Comparison of ENCODE assay signal across 8 cellular contexts in the genomic region with DNA sequence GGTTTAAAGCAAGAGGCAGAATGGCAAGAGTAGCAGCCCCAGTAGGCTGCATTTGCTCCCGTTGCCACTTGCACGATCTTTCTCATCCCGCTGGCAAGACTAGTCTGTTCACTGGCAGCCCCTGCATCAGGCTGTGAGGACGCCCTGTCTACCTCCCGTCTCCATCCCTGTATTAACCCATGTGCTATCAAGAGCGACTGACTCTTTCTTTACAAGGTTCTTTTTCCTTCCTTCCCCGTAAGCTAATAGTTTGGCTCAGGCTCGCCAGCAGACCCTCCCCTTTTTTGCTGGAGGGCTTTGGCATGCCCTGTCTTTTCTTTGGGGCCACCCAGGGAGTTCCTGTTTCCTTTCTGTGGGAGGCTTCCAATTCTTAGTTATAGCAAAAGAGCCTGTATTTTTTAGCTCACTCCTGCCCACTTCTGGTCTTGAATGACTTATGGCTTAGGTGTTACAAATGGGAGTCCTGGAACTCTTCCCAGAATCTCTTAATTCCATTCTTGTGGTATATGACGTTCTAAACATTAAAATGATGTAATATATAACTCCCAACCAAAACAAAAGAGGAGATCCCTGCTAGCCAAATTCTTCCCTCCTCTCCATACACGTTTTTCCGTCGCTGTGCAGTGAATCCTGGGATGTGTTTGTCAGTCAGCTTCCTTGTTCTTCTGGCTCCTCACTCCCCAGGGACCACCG.
A peak's percentile ranks its signal among the peaks of the same experiment; 100 is the strongest.
DNase-seq lines count a peak whose midpoint lies in the region; ATAC-seq, FAIRE-seq and TF ChIP-seq lines count a peak whose summit lies in the region.

No MANE protein-coding gene starts in this region.

- DNase-seq in CD4-positive, alpha-beta T cell, result no peak
- DNase-seq in KBM-7 (peak; percentile 70), activated B cell treated with CpG ODN at 0.5 μM for 24 hours (no peak), small intestine (no peak), NCI-H774 (lab: John Stamatoyannopoulos, UW) (no peak), SHP77 (lab: John Stamatoyannopoulos, UW) (no peak)

- H3K4me3 Mint-ChIP-seq in CD4-positive, alpha-beta T cell, result peak overlapping the region; percentile 87
- H3K4me3 Mint-ChIP-seq in activated B cell treated with CpG ODN at 0.5 μM for 24 hours, result peak overlapping the region; percentile 91

- in situ Hi-C loops in KBM-7 (cut with MboI; ENCODE audit: low pct_unique_long_range_greater_than_20kb, low sequenced_read_pairs), result loop anchor here (10.0 to 25.0 kb wide), 2 partner anchors 264 to 667 kb away; no protein-coding TSS in a partner anchor

- H3K27ac ChIP-seq in CD4-positive, alpha-beta T cell (ENCODE audit: low read depth, low read length), result peak overlapping the region; percentile 97
- peak overlapping the region in 3 of 4 donors; percentile 64 to 73 (median 73) for H3K27ac ChIP-seq in gastroesophageal sphincter
- peak overlapping the region; percentile 12 to 93 for H3K27ac ChIP-seq in small intestine (ENCODE audit: low read depth in 1 of 2, low read length in 1 of 2)

- no peak for ATAC-seq in CD4-positive, alpha-beta T cell (ENCODE audit: poor library complexity)
- ATAC-seq in activated B cell treated with CpG ODN at 0.5 μM for 24 hours (ENCODE audit: low read depth) (no peak), gastroesophageal sphincter (no peak), GM21717 (IDR thresholded peaks at IDR 0.05; ENCODE audit: unreplicated experiment) (no peak)

- 18 to 25% methylated on average over 10 to 11 of the region's 13 CpGs for WGBS in gastroesophageal sphincter (ENCODE audit: low coverage in 1 of 2), 2 donors
- 43 to 83% (median 76%) methylated on average over 13 of the region's 13 CpGs for WGBS in small intestine, 3 donors

- no peaks in the 10 kb centered on the region for H3K27me3 ChIP-seq in CD4-positive, alpha-beta T cell (ENCODE audit: control insufficient read depth, insufficient read depth, low read length)
- H3K27me3 ChIP-seq in gastroesophageal sphincter (no peaks in the 10 kb centered on the region), small intestine (ENCODE audit: control insufficient read depth in 2 of 2, insufficient read depth in 2 of 2, low read length in 2 of 2) (no peaks in the 10 kb centered on the region)

- peaks cover 2% of the 10 kb centered on the region for H3K9me3 Mint-ChIP-seq in CD4-positive, alpha-beta T cell
- H3K9me3 Mint-ChIP-seq in activated B cell treated with CpG ODN at 0.5 μM for 24 hours, result no peaks in the 10 kb centered on the region

- peaks cover 0 to 83% (median 23%) of the 10 kb centered on the region in 3 donors for H3K4me1 ChIP-seq in gastroesophageal sphincter
- H3K4me1 ChIP-seq in small intestine (ENCODE audit: control insufficient read depth in 2 of 2, insufficient read depth in 1 of 2, low read depth in 1 of 2, low read length in 1 of 2), result peaks cover 4 to 7% of the 10 kb centered on the region in 2 donors

- FAIRE-seq in small intestine (lab: Jason Lieb, UNC), result no peak

- TF ChIP-seq POLR2A in gastroesophageal sphincter (IDR thresholded peaks at IDR 0.05), result no peak

- peaks cover 89% of the 10 kb centered on the region for H3K4me1 Mint-ChIP-seq in CD4-positive, alpha-beta T cell (ENCODE audit: low read depth)
- peaks cover 55% of the 10 kb centered on the region for H3K4me1 Mint-ChIP-seq in activated B cell treated with CpG ODN at 0.5 μM for 24 hours

- peak overlapping the region in 1 of 2 donors; percentile 12 for H3K4me3 ChIP-seq in gastroesophageal sphincter
- no peak overlapping the region for H3K4me3 ChIP-seq in small intestine (ENCODE audit: low read depth in 1 of 2, low read length in 2 of 2)

- no peaks in the 10 kb centered on the region for H3K9me3 ChIP-seq in CD4-positive, alpha-beta T cell (ENCODE audit: control insufficient read depth, low read length)
- H3K9me3 ChIP-seq in gastroesophageal sphincter (no peaks in the 10 kb centered on the region), small intestine (ENCODE audit: control insufficient read depth, low read depth) (no peaks in the 10 kb centered on the region)

- H3K36me3 Mint-ChIP-seq in CD4-positive, alpha-beta T cell (ENCODE audit: low read depth), result peaks cover 89% of the 10 kb centered on the region
- no peaks in the 10 kb centered on the region for H3K36me3 Mint-ChIP-seq in activated B cell treated with CpG ODN at 0.5 μM for 24 hours (ENCODE audit: low read depth)

- no peak for TF ChIP-seq EP300 in gastroesophageal sphincter (IDR thresholded peaks at IDR 0.05)

- H3K27me3 Mint-ChIP-seq in CD4-positive, alpha-beta T cell, result no peaks in the 10 kb centered on the region
- no peaks in the 10 kb centered on the region for H3K27me3 Mint-ChIP-seq in activated B cell treated with CpG ODN at 0.5 μM for 24 hours

- TF ChIP-seq CTCF in CD4-positive, alpha-beta T cell (IDR thresholded peaks at IDR 0.05), result no peak
- TF ChIP-seq CTCF in activated B cell treated with CpG ODN at 0.5 μM for 24 hours (IDR thresholded peaks at IDR 0.05) (no peak), gastroesophageal sphincter (IDR thresholded peaks at IDR 0.05) (peak in 1 of 4 experiments; percentile 12)

- H3K36me3 ChIP-seq in gastroesophageal sphincter (no peaks in the 10 kb centered on the region), small intestine (ENCODE audit: control insufficient read depth in 2 of 2, insufficient read depth in 2 of 2, low read length in 2 of 2) (no peaks in the 10 kb centered on the region)

- H3K27ac Mint-ChIP-seq in CD4-positive, alpha-beta T cell, result peak overlapping the region; percentile 84
- H3K27ac Mint-ChIP-seq in activated B cell treated with CpG ODN at 0.5 μM for 24 hours, result peak overlapping the region; percentile 93

- POLR2A ChIA-PET in CD4-positive, alpha-beta T cell (lab: Charles Lee), result interaction anchor here (0.5 to 13.5 kb wide), 8 partner anchors 7 to 258 kb away, joined by 3 to 124 read pairs (median 5); no protein-coding TSS in a partner anchor
- POLR2A ChIA-PET in activated B cell treated with CpG ODN at 0.5 μM for 24 hours (lab: Charles Lee), result interaction anchor here (1.0 to 12.6 kb wide), 10 partner anchors 14 to 263 kb away, joined by 3 to 388 read pairs (median 10); a partner anchor contains a TSS

- intact Hi-C loops in CD4-positive, alpha-beta T cell (cut with DNase I, micrococcal nuclease), result no loop called here
- intact Hi-C loops in activated B cell treated with CpG ODN at 0.5 μM for 24 hours (cut with micrococcal nuclease), result no loop called here

- CTCF ChIA-PET in CD4-positive, alpha-beta T cell (lab: Charles Lee), result interaction anchor here (0.9 to 2.8 kb wide), 4 partner anchors 9 to 32 kb away, joined by 4 to 13 read pairs (median 8); no protein-coding TSS in a partner anchor
- CTCF ChIA-PET in activated B cell treated with CpG ODN at 0.5 μM for 24 hours (lab: Charles Lee), result interaction anchor here (1.0 to 3.4 kb wide), 6 partner anchors 9 to 367 kb away, joined by 3 to 15 read pairs (median 4); no protein-coding TSS in a partner anchor
